1 cellular context compared by ENCODE assay signal in genomic region chr3:195068045-195068444, GRCh38.
A peak's percentile ranks its signal among the peaks of the same experiment; 100 is the strongest.
TF ChIP-seq lines count a peak whose summit lies in the region.

No MANE protein-coding gene starts in this region.

TF ChIP-seq in HEK293, 187 proteins besides CTCF, POLR2A, EP300 and RAD21 (continued from another document):
- TF ChIP-seq, protein P1, sequence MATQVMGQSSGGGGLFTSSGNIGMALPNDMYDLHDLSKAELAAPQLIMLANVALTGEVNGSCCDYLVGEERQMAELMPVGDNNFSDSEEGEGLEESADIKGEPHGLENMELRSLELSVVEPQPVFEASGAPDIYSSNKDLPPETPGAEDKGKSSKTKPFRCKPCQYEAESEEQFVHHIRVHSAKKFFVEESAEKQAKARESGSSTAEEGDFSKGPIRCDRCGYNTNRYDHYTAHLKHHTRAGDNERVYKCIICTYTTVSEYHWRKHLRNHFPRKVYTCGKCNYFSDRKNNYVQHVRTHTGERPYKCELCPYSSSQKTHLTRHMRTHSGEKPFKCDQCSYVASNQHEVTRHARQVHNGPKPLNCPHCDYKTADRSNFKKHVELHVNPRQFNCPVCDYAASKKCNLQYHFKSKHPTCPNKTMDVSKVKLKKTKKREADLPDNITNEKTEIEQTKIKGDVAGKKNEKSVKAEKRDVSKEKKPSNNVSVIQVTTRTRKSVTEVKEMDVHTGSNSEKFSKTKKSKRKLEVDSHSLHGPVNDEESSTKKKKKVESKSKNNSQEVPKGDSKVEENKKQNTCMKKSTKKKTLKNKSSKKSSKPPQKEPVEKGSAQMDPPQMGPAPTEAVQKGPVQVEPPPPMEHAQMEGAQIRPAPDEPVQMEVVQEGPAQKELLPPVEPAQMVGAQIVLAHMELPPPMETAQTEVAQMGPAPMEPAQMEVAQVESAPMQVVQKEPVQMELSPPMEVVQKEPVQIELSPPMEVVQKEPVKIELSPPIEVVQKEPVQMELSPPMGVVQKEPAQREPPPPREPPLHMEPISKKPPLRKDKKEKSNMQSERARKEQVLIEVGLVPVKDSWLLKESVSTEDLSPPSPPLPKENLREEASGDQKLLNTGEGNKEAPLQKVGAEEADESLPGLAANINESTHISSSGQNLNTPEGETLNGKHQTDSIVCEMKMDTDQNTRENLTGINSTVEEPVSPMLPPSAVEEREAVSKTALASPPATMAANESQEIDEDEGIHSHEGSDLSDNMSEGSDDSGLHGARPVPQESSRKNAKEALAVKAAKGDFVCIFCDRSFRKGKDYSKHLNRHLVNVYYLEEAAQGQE (tag by site-specific recombination; IDR thresholded peaks at IDR 0.05): peak; percentile 62; the same call in 1 of the 2 replicates
- TF ChIP-seq, protein P2, sequence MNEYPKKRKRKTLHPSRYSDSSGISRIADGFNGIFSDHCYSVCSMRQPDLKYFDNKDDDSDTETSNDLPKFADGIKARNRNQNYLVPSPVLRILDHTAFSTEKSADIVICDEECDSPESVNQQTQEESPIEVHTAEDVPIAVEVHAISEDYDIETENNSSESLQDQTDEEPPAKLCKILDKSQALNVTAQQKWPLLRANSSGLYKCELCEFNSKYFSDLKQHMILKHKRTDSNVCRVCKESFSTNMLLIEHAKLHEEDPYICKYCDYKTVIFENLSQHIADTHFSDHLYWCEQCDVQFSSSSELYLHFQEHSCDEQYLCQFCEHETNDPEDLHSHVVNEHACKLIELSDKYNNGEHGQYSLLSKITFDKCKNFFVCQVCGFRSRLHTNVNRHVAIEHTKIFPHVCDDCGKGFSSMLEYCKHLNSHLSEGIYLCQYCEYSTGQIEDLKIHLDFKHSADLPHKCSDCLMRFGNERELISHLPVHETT (tag by site-specific recombination; IDR thresholded peaks at IDR 0.05): 0 out of 2 replicates have a peak, but pooled peaks have one; percentile 57
- peak; percentile 85 for TF ChIP-seq ZNF629 (tag by site-specific recombination; IDR thresholded peaks at IDR 0.05)
- no peak for TF ChIP-seq GLI4 (tag by site-specific recombination; IDR thresholded peaks at IDR 0.05)
- TF ChIP-seq, protein P3, sequence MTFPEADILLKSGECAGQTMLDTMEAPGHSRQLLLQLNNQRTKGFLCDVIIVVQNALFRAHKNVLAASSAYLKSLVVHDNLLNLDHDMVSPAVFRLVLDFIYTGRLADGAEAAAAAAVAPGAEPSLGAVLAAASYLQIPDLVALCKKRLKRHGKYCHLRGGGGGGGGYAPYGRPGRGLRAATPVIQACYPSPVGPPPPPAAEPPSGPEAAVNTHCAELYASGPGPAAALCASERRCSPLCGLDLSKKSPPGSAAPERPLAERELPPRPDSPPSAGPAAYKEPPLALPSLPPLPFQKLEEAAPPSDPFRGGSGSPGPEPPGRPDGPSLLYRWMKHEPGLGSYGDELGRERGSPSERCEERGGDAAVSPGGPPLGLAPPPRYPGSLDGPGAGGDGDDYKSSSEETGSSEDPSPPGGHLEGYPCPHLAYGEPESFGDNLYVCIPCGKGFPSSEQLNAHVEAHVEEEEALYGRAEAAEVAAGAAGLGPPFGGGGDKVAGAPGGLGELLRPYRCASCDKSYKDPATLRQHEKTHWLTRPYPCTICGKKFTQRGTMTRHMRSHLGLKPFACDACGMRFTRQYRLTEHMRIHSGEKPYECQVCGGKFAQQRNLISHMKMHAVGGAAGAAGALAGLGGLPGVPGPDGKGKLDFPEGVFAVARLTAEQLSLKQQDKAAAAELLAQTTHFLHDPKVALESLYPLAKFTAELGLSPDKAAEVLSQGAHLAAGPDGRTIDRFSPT (tag by site-specific recombination; IDR thresholded peaks at IDR 0.05): 0 out of 2 replicates have a peak, but pooled peaks have one; percentile 39
- TF ChIP-seq ZNF707 (tag by site-specific recombination; IDR thresholded peaks at IDR 0.05): no peak
- TF ChIP-seq ZNF138 (tag by site-specific recombination; IDR thresholded peaks at IDR 0.05; ENCODE audit: borderline replicate concordance): no peak
- TF ChIP-seq ZBTB7A (tag by site-specific recombination; IDR thresholded peaks at IDR 0.05; ENCODE audit: low read depth): no peak
- TF ChIP-seq HOXC10 (CRISPR knock-in tag; IDR thresholded peaks at IDR 0.05): no peak
- no peak for TF ChIP-seq ZNF223 (tag by site-specific recombination; IDR thresholded peaks at IDR 0.05)
- no peak for TF ChIP-seq ZNF112 (tag by site-specific recombination; IDR thresholded peaks at IDR 0.05)
- TF ChIP-seq ZNF157 (tag by site-specific recombination; IDR thresholded peaks at IDR 0.05): no peak
- TF ChIP-seq ZNF324 (tag by site-specific recombination; IDR thresholded peaks at IDR 0.05): no peak
- TF ChIP-seq ZNF394 (tag by site-specific recombination; IDR thresholded peaks at IDR 0.05; ENCODE audit: borderline replicate concordance): no peak
- TF ChIP-seq ATF2 (tag by site-specific recombination; IDR thresholded peaks at IDR 0.05; ENCODE audit: low read depth): no peak
- TF ChIP-seq, protein P4, sequence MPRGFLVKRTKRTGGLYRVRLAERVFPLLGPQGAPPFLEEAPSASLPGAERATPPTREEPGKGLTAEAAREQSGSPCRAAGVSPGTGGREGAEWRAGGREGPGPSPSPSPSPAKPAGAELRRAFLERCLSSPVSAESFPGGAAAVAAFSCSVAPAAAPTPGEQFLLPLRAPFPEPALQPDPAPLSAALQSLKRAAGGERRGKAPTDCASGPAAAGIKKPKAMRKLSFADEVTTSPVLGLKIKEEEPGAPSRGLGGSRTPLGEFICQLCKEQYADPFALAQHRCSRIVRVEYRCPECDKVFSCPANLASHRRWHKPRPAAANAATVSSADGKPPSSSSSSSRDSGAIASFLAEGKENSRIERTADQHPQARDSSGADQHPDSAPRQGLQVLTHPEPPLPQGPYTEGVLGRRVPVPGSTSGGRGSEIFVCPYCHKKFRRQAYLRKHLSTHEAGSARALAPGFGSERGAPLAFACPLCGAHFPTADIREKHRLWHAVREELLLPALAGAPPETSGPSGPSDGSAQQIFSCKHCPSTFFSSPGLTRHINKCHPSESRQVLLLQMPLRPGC (tag by site-specific recombination; IDR thresholded peaks at IDR 0.05): peak; percentile 64; the same call in 1 of the 2 replicates
- peak; percentile 12; the same call in 1 of the 2 replicates for TF ChIP-seq GLI2 (tag by site-specific recombination; IDR thresholded peaks at IDR 0.05; ENCODE audit: borderline replicate concordance, low read depth)
- 0 out of 2 replicates have a peak, but pooled peaks have one; percentile 15 for TF ChIP-seq ZNF366 (tag by site-specific recombination; conservative IDR thresholded peaks at IDR 0.05)
- TF ChIP-seq ZBTB20 (tag by site-specific recombination; IDR thresholded peaks at IDR 0.05): no peak
- TF ChIP-seq GLIS1 (tag by site-specific recombination; IDR thresholded peaks at IDR 0.05): no peak
- no peak for TF ChIP-seq ZNF239 (tag by site-specific recombination; IDR thresholded peaks at IDR 0.05)
- TF ChIP-seq ZNF184 (tag by site-specific recombination; IDR thresholded peaks at IDR 0.05): no peak
- TF ChIP-seq SP3 (tag by site-specific recombination; IDR thresholded peaks at IDR 0.05): no peak
- TF ChIP-seq KLF16 (tag by site-specific recombination; IDR thresholded peaks at IDR 0.05): no peak
